In the genomic region with DNA sequence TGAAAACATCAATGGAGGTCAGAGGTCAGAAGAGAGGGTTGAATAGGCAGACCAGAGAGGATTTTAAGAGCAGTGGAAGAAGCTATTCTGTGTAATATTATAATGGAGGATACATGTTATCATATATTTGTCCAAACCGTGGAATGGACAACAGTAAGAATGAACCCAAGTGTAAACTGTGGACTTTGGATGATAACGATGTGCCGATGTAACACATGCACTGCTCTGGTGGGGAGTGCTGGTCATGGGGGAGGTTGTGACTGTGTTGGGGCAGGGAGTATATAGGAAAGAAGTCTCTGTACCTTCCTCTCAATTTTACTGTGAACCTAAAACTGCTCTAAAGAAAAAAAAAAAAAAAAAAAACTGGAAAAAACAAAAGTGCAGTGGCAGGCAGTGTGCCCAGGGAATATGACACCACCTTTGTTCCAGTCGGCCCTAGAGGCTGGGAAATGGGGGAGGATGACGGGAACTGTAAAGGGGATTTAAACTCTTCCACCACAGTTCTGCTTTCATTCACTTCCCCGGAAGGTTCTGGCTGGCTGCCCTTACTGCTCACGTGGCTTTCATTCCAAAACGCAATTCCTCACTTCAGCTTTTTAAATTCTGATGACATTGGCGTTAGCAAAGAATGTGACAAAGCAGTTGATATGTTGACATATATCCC, we compare ENCODE assay signal across 8 cellular contexts.
DNase-seq lines count a peak whose midpoint lies in the region; ATAC-seq lines count a peak whose summit lies in the region.

No MANE protein-coding gene starts in this region.

- peak overlapping the region; percentile 54 for H3K27ac Mint-ChIP-seq in dendritic cell treated with granulocyte-macrophage colony-stimulating factor and Interleukin-4, amounts not matched to agents 40 ng/mL and 50 ng/mL, for 4 days

- H3K9me3 Mint-ChIP-seq in dendritic cell treated with granulocyte-macrophage colony-stimulating factor and Interleukin-4, amounts not matched to agents 40 ng/mL and 50 ng/mL, for 4 days = peaks cover 8% of the 10 kb centered on the region

- DNase-seq in C1 segment of cervical spinal cord (lab: John Stamatoyannopoulos, UW) (peak in 8 of 14 donors; percentile 8 to 66 (median 28)), MV-4-11 (lab: John Stamatoyannopoulos, UW) (peak; percentile 72), mucosa of gallbladder (ENCODE audit: low spot score) (peak; percentile 62), LoVo (ENCODE audit: low spot score) (no peak)

- H3K36me3 Mint-ChIP-seq in dendritic cell treated with granulocyte-macrophage colony-stimulating factor and Interleukin-4, amounts not matched to agents 40 ng/mL and 50 ng/mL, for 4 days (ENCODE audit: low read depth) = no peaks in the 10 kb centered on the region

- intact Hi-C loops in dendritic cell treated with granulocyte-macrophage colony-stimulating factor and Interleukin-4, amounts not matched to agents 40 ng/mL and 50 ng/mL, for 4 days (cut with micrococcal nuclease) = no loop called here

- ATAC-seq in HG03097 (IDR thresholded peaks at IDR 0.05; ENCODE audit: low FRiP score, unreplicated experiment) (no peak), GM21423 (IDR thresholded peaks at IDR 0.05; ENCODE audit: unreplicated experiment) (no peak), GM18868 (IDR thresholded peaks at IDR 0.05; ENCODE audit: unreplicated experiment) (no peak)

- peaks cover 5% of the 10 kb centered on the region for H3K27me3 Mint-ChIP-seq in dendritic cell treated with granulocyte-macrophage colony-stimulating factor and Interleukin-4, amounts not matched to agents 40 ng/mL and 50 ng/mL, for 4 days

- H3K4me1 Mint-ChIP-seq in dendritic cell treated with granulocyte-macrophage colony-stimulating factor and Interleukin-4, amounts not matched to agents 40 ng/mL and 50 ng/mL, for 4 days (ENCODE audit: low read depth) = peaks cover 26% of the 10 kb centered on the region

- no peak overlapping the region for H3K4me3 Mint-ChIP-seq in dendritic cell treated with granulocyte-macrophage colony-stimulating factor and Interleukin-4, amounts not matched to agents 40 ng/mL and 50 ng/mL, for 4 days
